Comparison of ENCODE assay signal across 1 cellular context in the genomic region with DNA sequence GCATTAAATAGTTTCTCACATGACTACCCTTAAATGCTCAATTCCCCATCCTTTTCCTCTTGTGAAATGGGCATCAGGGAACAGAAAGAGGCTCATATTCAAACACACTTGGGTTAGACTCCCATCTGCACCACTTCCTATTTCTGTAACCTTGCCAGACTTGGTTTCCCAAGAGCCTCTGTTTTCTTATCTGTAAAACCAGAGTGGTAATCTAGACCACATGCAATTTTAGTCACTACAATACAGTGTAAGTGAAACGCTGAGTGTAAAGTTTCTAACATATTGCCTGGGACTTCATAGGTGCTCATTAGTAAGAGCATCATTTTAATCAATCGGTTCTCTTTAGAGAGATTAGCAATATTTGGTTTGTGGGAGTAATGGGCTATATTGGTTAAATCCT.
A peak's percentile ranks its signal among the peaks of the same experiment; 100 is the strongest.
TF ChIP-seq lines count a peak whose summit lies in the region.

No MANE protein-coding gene starts in this region.

TF ChIP-seq in K562, 482 proteins besides CTCF, POLR2A, EP300 and RAD21 (continued from another document and continues in another):
- TF ChIP-seq, protein P1, sequence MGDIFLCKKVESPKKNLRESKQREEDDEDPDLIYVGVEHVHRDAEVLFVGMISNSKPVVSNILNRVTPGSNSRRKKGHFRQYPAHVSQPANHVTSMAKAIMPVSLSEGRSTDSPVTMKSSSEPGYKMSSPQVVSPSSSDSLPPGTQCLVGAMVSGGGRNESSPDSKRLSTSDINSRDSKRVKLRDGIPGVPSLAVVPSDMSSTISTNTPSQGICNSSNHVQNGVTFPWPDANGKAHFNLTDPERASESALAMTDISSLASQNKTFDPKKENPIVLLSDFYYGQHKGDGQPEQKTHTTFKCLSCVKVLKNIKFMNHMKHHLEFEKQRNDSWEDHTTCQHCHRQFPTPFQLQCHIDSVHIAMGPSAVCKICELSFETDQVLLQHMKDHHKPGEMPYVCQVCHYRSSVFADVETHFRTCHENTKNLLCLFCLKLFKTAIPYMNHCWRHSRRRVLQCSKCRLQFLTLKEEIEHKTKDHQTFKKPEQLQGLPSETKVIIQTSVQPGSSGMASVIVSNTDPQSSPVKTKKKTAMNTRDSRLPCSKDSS (IDR thresholded peaks at IDR 0.05; ENCODE audit: low read depth, partially characterized antibody), result no peak
- TF ChIP-seq FOXJ2 (tag; IDR thresholded peaks at IDR 0.05), result no peak
- peak; percentile 21; the same call in 1 of the 2 replicates for TF ChIP-seq CTBP1 (IDR thresholded peaks at IDR 0.05; ENCODE audit: borderline replicate concordance)
- TF ChIP-seq NCOA1 (IDR thresholded peaks at IDR 0.05; ENCODE audit: low read depth), result no peak
- TF ChIP-seq ZNF143 (CRISPR knock-in tag; IDR thresholded peaks at IDR 0.05), result peak; percentile 46; the same call in 1 of the 2 replicates
- TF ChIP-seq NFE2 (IDR thresholded peaks at IDR 0.05; ENCODE audit: low read depth), result 0 out of 2 replicates have a peak, but pooled peaks have one; percentile 26
- TF ChIP-seq POLR2AphosphoS5 (IDR thresholded peaks at IDR 0.05; ENCODE audit: control insufficient read depth, insufficient read depth, low read depth, low read length), result 0 out of 2 replicates have a peak, but pooled peaks have one; percentile 28
- TF ChIP-seq ELF4 (CRISPR knock-in tag; IDR thresholded peaks at IDR 0.05), result no peak
- no peak for TF ChIP-seq YBX1 (IDR thresholded peaks at IDR 0.05)
- no peak for TF ChIP-seq MEF2A (IDR thresholded peaks at IDR 0.05; ENCODE audit: control insufficient read depth, low read depth, low read length)
- TF ChIP-seq NCOR1 (IDR thresholded peaks at IDR 0.05), result peak; percentile 66
- no peak for TF ChIP-seq ZFP30 (CRISPR knock-in tag; IDR thresholded peaks at IDR 0.05; ENCODE audit: borderline replicate concordance)
- peak; percentile 76 for TF ChIP-seq SMARCE1 (IDR thresholded peaks at IDR 0.05)
- no peak for TF ChIP-seq NONO (IDR thresholded peaks at IDR 0.05; ENCODE audit: low read depth in 2 of 2, low read length in 1 of 2)
- TF ChIP-seq ZNF717 (CRISPR knock-in tag; IDR thresholded peaks at IDR 0.05), result no peak
- peak in 1 of 2 experiments; percentile 29; a peak in 1 of 4 replicates for TF ChIP-seq FOXK2 (conservative IDR thresholded peaks at IDR 0.05 in 1 of 2, IDR thresholded peaks at IDR 0.05 in 1 of 2; ENCODE audit: low read depth in 2 of 2)
- TF ChIP-seq ZNF584 (CRISPR knock-in tag; IDR thresholded peaks at IDR 0.05; ENCODE audit: low read depth), result 0 out of 2 replicates have a peak, but pooled peaks have one; percentile 38
- TF ChIP-seq ZNF75A (CRISPR knock-in tag; IDR thresholded peaks at IDR 0.05), result no peak
- peak; percentile 18; the same call in 1 of the 2 replicates for TF ChIP-seq MAFK (IDR thresholded peaks at IDR 0.05; ENCODE audit: low read length)
- peak in 1 of 2 experiments; percentile 77; a peak in 2 of 4 replicates for TF ChIP-seq RCOR1 (IDR thresholded peaks at IDR 0.05; ENCODE audit: borderline replicate concordance in 1 of 2, low read depth in 2 of 2, low read length in 2 of 2)
- TF ChIP-seq FOSL1 (tag; conservative IDR thresholded peaks at IDR 0.05), result peak; percentile 42
- TF ChIP-seq ZNF431 (CRISPR knock-in tag; IDR thresholded peaks at IDR 0.05), result no peak
- TF ChIP-seq TAL1 (IDR thresholded peaks at IDR 0.05), result peak; percentile 51
- 0 out of 2 replicates have a peak, but pooled peaks have one; percentile 12 for TF ChIP-seq EP400 (IDR thresholded peaks at IDR 0.05)
- no peak for TF ChIP-seq CC2D1A (IDR thresholded peaks at IDR 0.05)
- TF ChIP-seq, protein P2, sequence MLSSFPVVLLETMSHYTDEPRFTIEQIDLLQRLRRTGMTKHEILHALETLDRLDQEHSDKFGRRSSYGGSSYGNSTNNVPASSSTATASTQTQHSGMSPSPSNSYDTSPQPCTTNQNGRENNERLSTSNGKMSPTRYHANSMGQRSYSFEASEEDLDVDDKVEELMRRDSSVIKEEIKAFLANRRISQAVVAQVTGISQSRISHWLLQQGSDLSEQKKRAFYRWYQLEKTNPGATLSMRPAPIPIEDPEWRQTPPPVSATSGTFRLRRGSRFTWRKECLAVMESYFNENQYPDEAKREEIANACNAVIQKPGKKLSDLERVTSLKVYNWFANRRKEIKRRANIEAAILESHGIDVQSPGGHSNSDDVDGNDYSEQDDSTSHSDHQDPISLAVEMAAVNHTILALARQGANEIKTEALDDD (IDR thresholded peaks at IDR 0.05), result peak; percentile 81
- peak; percentile 34; the same call in 1 of the 2 replicates for TF ChIP-seq MYC (IDR thresholded peaks at IDR 0.05; ENCODE audit: low read depth, low read length)
- TF ChIP-seq MYC (CRISPR knock-in tag; IDR thresholded peaks at IDR 0.05; ENCODE audit: borderline replicate concordance, low read depth), result no peak
- TF ChIP-seq ARID1B (IDR thresholded peaks at IDR 0.05), result peak; percentile 79
- TF ChIP-seq, protein P3, sequence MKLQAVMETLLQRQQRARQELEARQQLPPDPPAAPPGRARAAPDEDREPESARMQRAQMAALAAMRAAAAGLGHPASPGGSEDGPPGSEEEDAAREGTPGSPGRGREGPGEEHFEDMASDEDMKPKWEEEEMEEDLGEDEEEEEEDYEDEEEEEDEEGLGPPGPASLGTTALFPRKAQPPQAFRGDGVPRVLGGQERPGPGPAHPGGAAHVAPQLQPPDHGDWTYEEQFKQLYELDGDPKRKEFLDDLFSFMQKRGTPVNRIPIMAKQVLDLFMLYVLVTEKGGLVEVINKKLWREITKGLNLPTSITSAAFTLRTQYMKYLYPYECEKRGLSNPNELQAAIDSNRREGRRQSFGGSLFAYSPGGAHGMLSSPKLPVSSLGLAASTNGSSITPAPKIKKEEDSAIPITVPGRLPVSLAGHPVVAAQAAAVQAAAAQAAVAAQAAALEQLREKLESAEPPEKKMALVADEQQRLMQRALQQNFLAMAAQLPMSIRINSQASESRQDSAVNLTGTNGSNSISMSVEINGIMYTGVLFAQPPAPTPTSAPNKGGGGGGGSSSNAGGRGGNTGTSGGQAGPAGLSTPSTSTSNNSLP (IDR thresholded peaks at IDR 0.05; ENCODE audit: borderline replicate concordance, low read depth, low read length), result peak; percentile 46; the same call in 1 of the 2 replicates
- TF ChIP-seq, protein P4, sequence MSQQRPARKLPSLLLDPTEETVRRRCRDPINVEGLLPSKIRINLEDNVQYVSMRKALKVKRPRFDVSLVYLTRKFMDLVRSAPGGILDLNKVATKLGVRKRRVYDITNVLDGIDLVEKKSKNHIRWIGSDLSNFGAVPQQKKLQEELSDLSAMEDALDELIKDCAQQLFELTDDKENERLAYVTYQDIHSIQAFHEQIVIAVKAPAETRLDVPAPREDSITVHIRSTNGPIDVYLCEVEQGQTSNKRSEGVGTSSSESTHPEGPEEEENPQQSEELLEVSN (IDR thresholded peaks at IDR 0.05; ENCODE audit: borderline replicate concordance in 1 of 2, extremely low read depth in 1 of 2, insufficient read depth in 1 of 2, insufficient read length in 1 of 2, low read depth in 1 of 2, low read length in 1 of 2, poor library complexity in 1 of 2, severe bottlenecking in 1 of 2), result peak; percentile 21 to 73
- TF ChIP-seq MTF1 (CRISPR knock-in tag; IDR thresholded peaks at IDR 0.05; ENCODE audit: borderline replicate concordance), result no peak
- TF ChIP-seq, protein P5, sequence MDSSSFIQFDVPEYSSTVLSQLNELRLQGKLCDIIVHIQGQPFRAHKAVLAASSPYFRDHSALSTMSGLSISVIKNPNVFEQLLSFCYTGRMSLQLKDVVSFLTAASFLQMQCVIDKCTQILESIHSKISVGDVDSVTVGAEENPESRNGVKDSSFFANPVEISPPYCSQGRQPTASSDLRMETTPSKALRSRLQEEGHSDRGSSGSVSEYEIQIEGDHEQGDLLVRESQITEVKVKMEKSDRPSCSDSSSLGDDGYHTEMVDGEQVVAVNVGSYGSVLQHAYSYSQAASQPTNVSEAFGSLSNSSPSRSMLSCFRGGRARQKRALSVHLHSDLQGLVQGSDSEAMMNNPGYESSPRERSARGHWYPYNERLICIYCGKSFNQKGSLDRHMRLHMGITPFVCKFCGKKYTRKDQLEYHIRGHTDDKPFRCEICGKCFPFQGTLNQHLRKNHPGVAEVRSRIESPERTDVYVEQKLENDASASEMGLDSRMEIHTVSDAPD (CRISPR knock-in tag; IDR thresholded peaks at IDR 0.05), result no peak
- peak; percentile 67; the same call in 1 of the 2 replicates for TF ChIP-seq PML (IDR thresholded peaks at IDR 0.05; ENCODE audit: low read length)
- TF ChIP-seq JUND (IDR thresholded peaks at IDR 0.05; ENCODE audit: borderline replicate concordance, low read depth, low read length), result peak; percentile 35; the same call in 1 of the 2 replicates
- peak; percentile 30; the same call in 1 of the 3 replicates for TF ChIP-seq JUND (tag; IDR thresholded peaks at IDR 0.05; ENCODE audit: borderline replicate concordance, low read depth, low read length)
- TF ChIP-seq, protein P6, sequence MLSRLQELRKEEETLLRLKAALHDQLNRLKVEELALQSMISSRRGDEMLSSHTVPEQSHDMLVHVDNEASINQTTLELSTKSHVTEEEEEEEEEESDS (CRISPR knock-in tag; IDR thresholded peaks at IDR 0.05), result no peak
- TF ChIP-seq, protein P7, sequence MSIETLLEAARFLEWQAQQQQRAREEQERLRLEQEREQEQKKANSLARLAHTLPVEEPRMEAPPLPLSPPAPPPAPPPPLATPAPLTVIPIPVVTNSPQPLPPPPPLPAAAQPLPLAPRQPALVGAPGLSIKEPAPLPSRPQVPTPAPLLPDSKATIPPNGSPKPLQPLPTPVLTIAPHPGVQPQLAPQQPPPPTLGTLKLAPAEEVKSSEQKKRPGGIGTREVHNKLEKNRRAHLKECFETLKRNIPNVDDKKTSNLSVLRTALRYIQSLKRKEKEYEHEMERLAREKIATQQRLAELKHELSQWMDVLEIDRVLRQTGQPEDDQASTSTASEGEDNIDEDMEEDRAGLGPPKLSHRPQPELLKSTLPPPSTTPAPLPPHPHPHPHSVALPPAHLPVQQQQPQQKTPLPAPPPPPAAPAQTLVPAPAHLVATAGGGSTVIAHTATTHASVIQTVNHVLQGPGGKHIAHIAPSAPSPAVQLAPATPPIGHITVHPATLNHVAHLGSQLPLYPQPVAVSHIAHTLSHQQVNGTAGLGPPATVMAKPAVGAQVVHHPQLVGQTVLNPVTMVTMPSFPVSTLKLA (conservative IDR thresholded peaks at IDR 0.05), result peak in 1 of 2 experiments; percentile 27; a peak in 1 of 4 replicates
- peak; percentile 64 for TF ChIP-seq DPF2 (IDR thresholded peaks at IDR 0.05)
- TF ChIP-seq, protein P8, sequence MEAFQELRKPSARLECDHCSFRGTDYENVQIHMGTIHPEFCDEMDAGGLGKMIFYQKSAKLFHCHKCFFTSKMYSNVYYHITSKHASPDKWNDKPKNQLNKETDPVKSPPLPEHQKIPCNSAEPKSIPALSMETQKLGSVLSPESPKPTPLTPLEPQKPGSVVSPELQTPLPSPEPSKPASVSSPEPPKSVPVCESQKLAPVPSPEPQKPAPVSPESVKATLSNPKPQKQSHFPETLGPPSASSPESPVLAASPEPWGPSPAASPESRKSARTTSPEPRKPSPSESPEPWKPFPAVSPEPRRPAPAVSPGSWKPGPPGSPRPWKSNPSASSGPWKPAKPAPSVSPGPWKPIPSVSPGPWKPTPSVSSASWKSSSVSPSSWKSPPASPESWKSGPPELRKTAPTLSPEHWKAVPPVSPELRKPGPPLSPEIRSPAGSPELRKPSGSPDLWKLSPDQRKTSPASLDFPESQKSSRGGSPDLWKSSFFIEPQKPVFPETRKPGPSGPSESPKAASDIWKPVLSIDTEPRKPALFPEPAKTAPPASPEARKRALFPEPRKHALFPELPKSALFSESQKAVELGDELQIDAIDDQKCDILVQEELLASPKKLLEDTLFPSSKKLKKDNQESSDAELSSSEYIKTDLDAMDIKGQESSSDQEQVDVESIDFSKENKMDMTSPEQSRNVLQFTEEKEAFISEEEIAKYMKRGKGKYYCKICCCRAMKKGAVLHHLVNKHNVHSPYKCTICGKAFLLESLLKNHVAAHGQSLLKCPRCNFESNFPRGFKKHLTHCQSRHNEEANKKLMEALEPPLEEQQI (IDR thresholded peaks at IDR 0.05), result 0 out of 2 replicates have a peak, but pooled peaks have one; percentile 50
- no peak for TF ChIP-seq NUFIP1 (IDR thresholded peaks at IDR 0.05; ENCODE audit: partially characterized antibody)
- TF ChIP-seq, protein P9, sequence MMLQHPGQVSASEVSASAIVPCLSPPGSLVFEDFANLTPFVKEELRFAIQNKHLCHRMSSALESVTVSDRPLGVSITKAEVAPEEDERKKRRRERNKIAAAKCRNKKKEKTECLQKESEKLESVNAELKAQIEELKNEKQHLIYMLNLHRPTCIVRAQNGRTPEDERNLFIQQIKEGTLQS (IDR thresholded peaks at IDR 0.05), result 0 out of 2 replicates have a peak, but pooled peaks have one; percentile 10
- TF ChIP-seq, protein P9 (CRISPR knock-in tag; conservative IDR thresholded peaks at IDR 0.05), result no peak
- peak; percentile 80 for TF ChIP-seq TEAD4 (IDR thresholded peaks at IDR 0.05; ENCODE audit: low read length)
- TF ChIP-seq TEAD4 (CRISPR knock-in tag; IDR thresholded peaks at IDR 0.05; ENCODE audit: borderline replicate concordance), result no peak
- TF ChIP-seq CSDE1 (IDR thresholded peaks at IDR 0.05), result no peak
- TF ChIP-seq ZNF274 (IDR thresholded peaks at IDR 0.05; ENCODE audit: borderline replicate concordance, low read depth, low read length), result no peak
- no peak for TF ChIP-seq YY1 (IDR thresholded peaks at IDR 0.05; ENCODE audit: borderline replicate concordance in 1 of 3, control insufficient read depth in 1 of 3, extremely low read depth in 1 of 3, insufficient read depth in 3 of 3, insufficient read length in 1 of 3, insufficient replicate concordance in 2 of 3, low read depth in 1 of 3, low read length in 2 of 3)
- TF ChIP-seq FOXM1 (IDR thresholded peaks at IDR 0.05; ENCODE audit: low read depth), result peak; percentile 28; the same call in 1 of the 2 replicates
- TF ChIP-seq FOXM1 (CRISPR knock-in tag; IDR thresholded peaks at IDR 0.05; ENCODE audit: low read depth), result no peak
- TF ChIP-seq ZNF354B (CRISPR knock-in tag; IDR thresholded peaks at IDR 0.05), result no peak
- peak; percentile 96 for TF ChIP-seq L3MBTL2 (IDR thresholded peaks at IDR 0.05)
- TF ChIP-seq NFIC (IDR thresholded peaks at IDR 0.05), result peak; percentile 75
- TF ChIP-seq, protein P10, sequence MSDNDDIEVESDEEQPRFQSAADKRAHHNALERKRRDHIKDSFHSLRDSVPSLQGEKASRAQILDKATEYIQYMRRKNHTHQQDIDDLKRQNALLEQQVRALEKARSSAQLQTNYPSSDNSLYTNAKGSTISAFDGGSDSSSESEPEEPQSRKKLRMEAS (CRISPR knock-in tag; IDR thresholded peaks at IDR 0.05), result no peak
